In genomic region chr10:68167271-68167670, GRCh38 we compare ENCODE assay signal across 22 cellular contexts. TPM values are rescaled to one million over a fixed set of nuclear protein-coding genes. Genes with fewer than 3 reads are reported as not detected.
DNase-seq lines count a peak whose midpoint lies in the region; ATAC-seq, FAIRE-seq and TF ChIP-seq lines count a peak whose summit lies in the region.
"Had no signal": no experiment of that assay in that cellular context is flagged by ENCODE, and none has a peak within 500 bp of the region (broad histone marks: within the 10 kb centered on the region; RNA-seq: fewer than 3 reads in every experiment).

No MANE protein-coding gene starts in this region.

- dilution Hi-C loops in mammary epithelial cell (cut with HindIII; ENCODE audit: low sequenced_read_pairs): no loop called here

- BruUV-seq in mammary epithelial cell (replicated peaks; lab: Mats Ljungman, UMichigan): no TSS peak

- no peak for TF ChIP-seq CTCF in mammary epithelial cell (conservative IDR thresholded peaks at IDR 0.05 in 1 of 2, IDR thresholded peaks at IDR 0.05 in 1 of 2; ENCODE audit: extremely low read depth in 1 of 2, insufficient read depth in 1 of 2, low read depth in 1 of 2, low read length in 2 of 2)
- TF ChIP-seq CTCF in breast epithelium (IDR thresholded peaks at IDR 0.05): no peak
- no peak for TF ChIP-seq CTCF in bronchial epithelial cell (IDR thresholded peaks at IDR 0.05; ENCODE audit: insufficient read depth, low read length, severe bottlenecking)
- TF ChIP-seq CTCF in fibroblast of the aortic adventitia (IDR thresholded peaks at IDR 0.05; ENCODE audit: insufficient read depth, low read length): no peak

- intact Hi-C loops in mammary epithelial cell (cut with micrococcal nuclease) (no loop called here), breast epithelium (cut with DNase I; ENCODE audit: low total_unique reads) (no loop called here)

- DNase-seq in mammary epithelial cell (peak; percentile 11), breast epithelium (ENCODE audit: low spot score in 2 of 2) (no peak), bronchial epithelial cell (ENCODE audit: low read depth) (peak; percentile 34), fibroblast of the aortic adventitia (ENCODE audit: low read depth) (peak; percentile 23), stromal cell of bone marrow (ENCODE audit: low read depth) (peak; percentile 54), OCI-M2 (lab: John Stamatoyannopoulos, UW; ENCODE audit: unreplicated experiment) (no peak)
- no peak for DNase-seq in stimulated activated naive CD8-positive, alpha-beta T cell treated with anti-CD3 and anti-CD28 coated beads, Interleukin-15, Interleukin-2, amounts not matched to agents 100 U/mL and 50 U/mL, for 24 hours
- DNase-seq: BE2C; Caco-2; CD4-positive, alpha-beta T cell; GDM1; MV-4-11; NCI-H1417; NCI-H187; NCI-H2107; NCI-H524; SJCRH30 had no signal

- H3K4me3 ChIP-seq in mammary epithelial cell (replicated peaks in 1 of 3; ENCODE audit: insufficient read depth in 1 of 3, low read depth in 2 of 3, low read length in 3 of 3) (no peak overlapping the region), breast epithelium (no peak overlapping the region), bronchial epithelial cell (ENCODE audit: low read depth, low read length) (no peak overlapping the region), fibroblast of the aortic adventitia (ENCODE audit: low read depth, low read length) (no peak overlapping the region)
- H3K4me3 ChIP-seq: SJCRH30 had no signal

- no peak overlapping the region for H3K9ac ChIP-seq in mammary epithelial cell (ENCODE audit: insufficient read depth, low read length)
- H3K9ac ChIP-seq: KMS-11 had no signal

- no peaks in the 10 kb centered on the region for H4K20me1 ChIP-seq in mammary epithelial cell (ENCODE audit: insufficient read depth, low read length)

- ATAC-seq in HG03175 (IDR thresholded peaks at IDR 0.05; ENCODE audit: unreplicated experiment): no peak
- ATAC-seq in stimulated activated naive CD8-positive, alpha-beta T cell treated with anti-CD3 and anti-CD28 coated beads, Interleukin-15, Interleukin-2, amounts not matched to agents 100 U/mL and 50 U/mL, for 24 hours: no peak

- H3K36me3 ChIP-seq in mammary epithelial cell (ENCODE audit: insufficient read depth, low read length) (no peaks in the 10 kb centered on the region), breast epithelium (no peaks in the 10 kb centered on the region), bronchial epithelial cell (ENCODE audit: control insufficient read depth, insufficient read depth, low read length) (no peaks in the 10 kb centered on the region)
- H3K36me3 ChIP-seq: BE2C, SJCRH30 had no signal

- H2AFZ ChIP-seq in mammary epithelial cell (ENCODE audit: low read depth, low read length): no peak overlapping the region

- WGBS in mammary epithelial cell (ENCODE audit: low coverage, missing lambda C conversion rate): 45% methylated on average over 1 of the region's 1 CpG

- no peaks in the 10 kb centered on the region for H3K9me3 ChIP-seq in mammary epithelial cell (replicated peaks; ENCODE audit: insufficient read depth, low read length)
- no peaks in the 10 kb centered on the region for H3K9me3 ChIP-seq in breast epithelium
- H3K9me3 ChIP-seq: BE2C, Caco-2, SJCRH30 had no signal

- FAIRE-seq in bronchial epithelial cell (lab: Jason Lieb, UNC): no peak
- FAIRE-seq: H1 had no signal

- TF ChIP-seq POLR2A in breast epithelium (IDR thresholded peaks at IDR 0.05): no peak

- CTCF ChIA-PET in mammary epithelial cell (lab: Charles Lee; ENCODE audit: low non-redundant PET): no interaction called here

- H3K79me2 ChIP-seq in mammary epithelial cell (ENCODE audit: insufficient read depth, low read length): no peaks in the 10 kb centered on the region

- no peak overlapping the region for H3K4me2 ChIP-seq in mammary epithelial cell (ENCODE audit: insufficient read depth, low read depth, low read length)
- H3K4me2 ChIP-seq: KMS-11 had no signal

- no peak overlapping the region for H3K27ac ChIP-seq in mammary epithelial cell (ENCODE audit: insufficient read depth, low read depth, low read length)
- H3K27ac ChIP-seq in breast epithelium: no peak overlapping the region
- H3K27ac ChIP-seq: 22Rv1, KMS-11, SJCRH30 had no signal

- H3K27me3 ChIP-seq in mammary epithelial cell (ENCODE audit: insufficient read depth, low read length) (no peaks in the 10 kb centered on the region), breast epithelium (no peaks in the 10 kb centered on the region), bronchial epithelial cell (ENCODE audit: control insufficient read depth, insufficient read depth, low read length) (no peaks in the 10 kb centered on the region)
- H3K27me3 ChIP-seq: BE2C, SJCRH30 had no signal

- in situ Hi-C loops in mammary epithelial cell (cut with MboI; ENCODE audit: low sequenced_read_pairs in 2 of 2): no loop called here

- H3K4me1 ChIP-seq in mammary epithelial cell (ENCODE audit: insufficient read depth, low read length) (no peaks in the 10 kb centered on the region), breast epithelium (no peaks in the 10 kb centered on the region)
- H3K4me1 ChIP-seq: BE2C, SJCRH30 had no signal

RNA-seq across cellular contexts. Expression of gene MYPN, which starts 58.0 kb away (rescaled TPM):
- total RNA-seq in mammary epithelial cell (1 to 10 TPM; 1.8 to 3.0 TPM), breast epithelium (under 1 TPM in 1 of 3 donors, not detected in 2; 0.33 TPM), bronchial epithelial cell (not detected in 2 replicates), fibroblast of the aortic adventitia (ENCODE audit: low replicate concordance) (0.08 and 1.7 TPM in 2 replicates)
- polyA plus RNA-seq in mammary epithelial cell: 2.2 TPM
- 2.3 TPM for polyA minus RNA-seq in mammary epithelial cell
- total RNA-seq: Caco-2; CD4-positive, alpha-beta T cell; H1; HT-29 had no signal
- polyA plus RNA-seq: H1 had no signal

Comparison
In these comparisons a context has a peak if more than half of its experiments do, and no peak if none do; other contexts are left out.
1. DNase-seq: peak in mammary epithelial cell (single experiment), bronchial epithelial cell (single experiment), fibroblast of the aortic adventitia (single experiment) and stromal cell of bone marrow (single experiment); none in breast epithelium (0 of 2), OCI-M2 (single experiment) and stimulated activated naive CD8-positive, alpha-beta T cell treated with anti-CD3 and anti-CD28 coated beads, Interleukin-15, Interleukin-2, amounts not matched to agents 100 U/mL and 50 U/mL, for 24 hours (single experiment).